In the genomic region with DNA sequence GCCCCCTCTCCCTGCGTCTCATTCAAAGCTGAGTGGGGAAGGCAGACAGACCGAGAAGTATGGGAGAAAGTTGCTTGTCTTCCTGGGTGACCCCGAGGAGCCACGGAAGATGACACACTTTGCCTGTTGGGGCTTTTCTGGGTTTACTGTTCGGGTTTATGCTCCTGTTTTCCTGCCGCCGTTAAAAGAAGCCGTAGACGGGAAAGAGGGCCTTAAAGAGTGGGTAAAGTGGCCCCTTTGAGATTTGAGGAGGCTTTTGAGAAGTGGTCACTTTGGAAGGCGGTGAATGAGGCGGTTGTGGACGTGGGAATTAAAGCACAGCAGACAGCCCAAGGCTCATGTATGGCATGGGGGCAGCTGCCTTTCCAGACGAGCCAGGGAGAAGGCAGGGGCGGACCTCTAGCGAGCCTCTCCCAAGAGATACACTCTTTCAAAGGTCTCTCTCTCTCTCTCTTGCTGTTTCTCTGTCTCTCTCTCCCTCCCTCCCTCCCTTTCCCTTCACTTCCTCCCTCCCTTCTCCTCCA, we compare ENCODE assay signal across 8 cellular contexts. TPM values are rescaled to one million over a fixed set of nuclear protein-coding genes. Genes with fewer than 3 reads are reported as not detected.
DNase-seq lines count a peak whose midpoint lies in the region; ATAC-seq, FAIRE-seq and TF ChIP-seq lines count a peak whose summit lies in the region.

No MANE protein-coding gene starts in this region.

- no peak overlapping the region for H3K27ac Mint-ChIP-seq in CD4-positive, CD25-positive, alpha-beta regulatory T cell

- no peaks in the 10 kb centered on the region for H3K9me3 ChIP-seq in CD4-positive, CD25-positive, alpha-beta regulatory T cell (ENCODE audit: control insufficient read depth in 2 of 2, low read length in 2 of 2)
- no peaks in the 10 kb centered on the region for H3K9me3 ChIP-seq in gastroesophageal sphincter
- H3K9me3 ChIP-seq in parathyroid adenoma (ENCODE audit: control insufficient read depth, low read length) = no peaks in the 10 kb centered on the region

- no peak overlapping the region for H3K27ac ChIP-seq in CD4-positive, CD25-positive, alpha-beta regulatory T cell (ENCODE audit: insufficient read depth, low read length, poor library complexity, severe bottlenecking)
- peak overlapping the region; percentile 74 to 93 (median 90) for H3K27ac ChIP-seq in gastroesophageal sphincter
- no peak overlapping the region for H3K27ac ChIP-seq in parathyroid adenoma

- 3 to 7% methylated on average over 3 to 5 of the region's 15 CpGs for WGBS in gastroesophageal sphincter (ENCODE audit: low coverage in 1 of 2), 2 donors

- H3K9me3 Mint-ChIP-seq in CD4-positive, CD25-positive, alpha-beta regulatory T cell = peaks cover 0 to 2% (median 0%) of the 10 kb centered on the region in 7 donors

- no peaks in the 10 kb centered on the region for H3K36me3 ChIP-seq in CD4-positive, CD25-positive, alpha-beta regulatory T cell (ENCODE audit: control insufficient read depth, insufficient read depth, low read length)
- H3K36me3 ChIP-seq in gastroesophageal sphincter (no peaks in the 10 kb centered on the region), parathyroid adenoma (ENCODE audit: control insufficient read depth, insufficient read depth, low read length) (no peaks in the 10 kb centered on the region)

- peak overlapping the region; percentile 33 to 83 (median 76) for H3K4me3 Mint-ChIP-seq in CD4-positive, CD25-positive, alpha-beta regulatory T cell

- no peak for ATAC-seq in CD4-positive, CD25-positive, alpha-beta regulatory T cell (ENCODE audit: low read depth in 2 of 2)
- ATAC-seq in HG03432 (IDR thresholded peaks at IDR 0.05; ENCODE audit: unreplicated experiment) = peak; percentile 36
- peak; percentile 32 for ATAC-seq in gastroesophageal sphincter

- H2AFZ ChIP-seq in parathyroid adenoma = peak overlapping the region; percentile 81

- no peaks in the 10 kb centered on the region for H3K79me2 ChIP-seq in parathyroid adenoma

- TF ChIP-seq POLR2A in gastroesophageal sphincter (IDR thresholded peaks at IDR 0.05) = no peak

- H3K9ac ChIP-seq in parathyroid adenoma = no peak overlapping the region

- FAIRE-seq in GM19239 (lab: Jason Lieb, UNC) = peak; percentile 59

- peaks cover 49% of the 10 kb centered on the region for H3K27me3 ChIP-seq in CD4-positive, CD25-positive, alpha-beta regulatory T cell (ENCODE audit: control insufficient read depth, insufficient read depth, low read length)
- no peaks in the 10 kb centered on the region for H3K27me3 ChIP-seq in gastroesophageal sphincter
- no peaks in the 10 kb centered on the region for H3K27me3 ChIP-seq in parathyroid adenoma (ENCODE audit: control insufficient read depth, insufficient read depth, low read length)

- H3K4me1 ChIP-seq in CD4-positive, CD25-positive, alpha-beta regulatory T cell (ENCODE audit: control insufficient read depth, insufficient read depth, low read length, poor library complexity, severe bottlenecking) = peaks cover 16% of the 10 kb centered on the region
- H3K4me1 ChIP-seq in gastroesophageal sphincter (peaks cover 0 to 49% (median 0%) of the 10 kb centered on the region in 3 donors), parathyroid adenoma (no peaks in the 10 kb centered on the region)

- no peak for DNase-seq in CD4-positive, CD25-positive, alpha-beta regulatory T cell
- peak; percentile 12 for DNase-seq in GM19239 (ENCODE audit: insufficient read length, low spot score)
- no peak for DNase-seq in T1000 (lab: John Stamatoyannopoulos, UW)
- DNase-seq in NCI-H1694 (lab: John Stamatoyannopoulos, UW) = no peak

- TF ChIP-seq CTCF in WI38 (IDR thresholded peaks at IDR 0.05; ENCODE audit: low read depth, low read length) = no peak
- no peak for TF ChIP-seq CTCF in gastroesophageal sphincter (IDR thresholded peaks at IDR 0.05)
- TF ChIP-seq CTCF in parathyroid adenoma (IDR thresholded peaks at IDR 0.05) = no peak

- H3K4me2 ChIP-seq in parathyroid adenoma (ENCODE audit: low read length) = peak overlapping the region; percentile 77

- TF ChIP-seq EP300 in gastroesophageal sphincter (IDR thresholded peaks at IDR 0.05) = no peak

- peaks cover 0 to 20% (median 11%) of the 10 kb centered on the region in 4 donors for H3K4me1 Mint-ChIP-seq in CD4-positive, CD25-positive, alpha-beta regulatory T cell

- H3K36me3 Mint-ChIP-seq in CD4-positive, CD25-positive, alpha-beta regulatory T cell = no peaks in the 10 kb centered on the region

- H3K27me3 Mint-ChIP-seq in CD4-positive, CD25-positive, alpha-beta regulatory T cell = peaks cover 85% of the 10 kb centered on the region

- no peak overlapping the region for H3K4me3 ChIP-seq in CD4-positive, CD25-positive, alpha-beta regulatory T cell (ENCODE audit: low read depth, low read length)
- peak overlapping the region; percentile 94 for H3K4me3 ChIP-seq in WI38 (ENCODE audit: low read depth, low read length)
- H3K4me3 ChIP-seq in gastroesophageal sphincter = peak overlapping the region; percentile 75 to 87
- peak overlapping the region; percentile 79 for H3K4me3 ChIP-seq in parathyroid adenoma (ENCODE audit: low read depth, low read length)

RNA-seq across cellular contexts. Expression of a gene that starts 0.5 kb away (rescaled TPM):
- total RNA-seq in CD4-positive, CD25-positive, alpha-beta regulatory T cell = not detected
- under 1 TPM in 2 of 4 donors, not detected in 2; 0.20 to 0.42 TPM for polyA plus RNA-seq in CD4-positive, CD25-positive, alpha-beta regulatory T cell
- total RNA-seq in gastroesophageal sphincter = 10 to 100 TPM; 40.2 to 77.5 (median 66.6) TPM

RNA-seq across cellular contexts. Expression of a gene that starts 52.0 kb away (rescaled TPM):
- total RNA-seq in CD4-positive, CD25-positive, alpha-beta regulatory T cell = 28.3 TPM
- 10 to 100 TPM; 14.3 to 24.6 (median 19.5) TPM for polyA plus RNA-seq in CD4-positive, CD25-positive, alpha-beta regulatory T cell
- total RNA-seq in gastroesophageal sphincter = 10 to 100 TPM; 10.5 to 23.2 (median 13.0) TPM

Comparison
In these comparisons a context has a peak if more than half of its experiments do, and no peak if none do; other contexts are left out.
1. ATAC-seq: peak in HG03432 (single experiment) and gastroesophageal sphincter (single experiment); none in CD4-positive, CD25-positive, alpha-beta regulatory T cell (0 of 2).
2. H3K27ac ChIP-seq: peak in gastroesophageal sphincter (4 of 4); none in CD4-positive, CD25-positive, alpha-beta regulatory T cell (single experiment) and parathyroid adenoma (single experiment).
3. RNA of a gene that starts 0.5 kb away (total RNA-seq): 40.2 to 77.5 TPM in gastroesophageal sphincter; not detected in CD4-positive, CD25-positive, alpha-beta regulatory T cell (single experiment); every median in the first group is over 10 times any median in the second.